ENCODE assay signal across 1 cellular context in the genomic region with DNA sequence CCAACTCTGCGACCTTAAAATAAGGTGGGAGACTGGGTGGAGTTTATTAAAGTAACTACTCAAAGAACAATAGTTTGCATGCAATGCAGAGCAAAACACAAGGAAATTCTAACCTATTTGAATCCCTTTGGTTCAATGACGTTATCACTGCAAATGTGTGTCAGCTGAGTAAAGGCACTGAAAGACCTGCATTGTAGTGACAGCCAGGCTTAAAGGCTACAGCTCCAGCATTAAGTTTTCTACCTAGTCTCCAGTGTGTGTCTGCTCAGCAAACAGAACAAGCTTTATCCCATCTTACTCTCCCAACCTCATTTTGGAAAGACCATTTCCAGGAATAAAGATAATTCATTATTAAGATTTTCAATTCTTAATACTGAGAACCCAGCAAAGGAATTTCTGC.
TF ChIP-seq lines count a peak whose summit lies in the region.

No MANE protein-coding gene starts in this region.

TF ChIP-seq in GM12878, 131 proteins besides CTCF, POLR2A, EP300 and RAD21 (continued from another document):
- TF ChIP-seq, protein P1, sequence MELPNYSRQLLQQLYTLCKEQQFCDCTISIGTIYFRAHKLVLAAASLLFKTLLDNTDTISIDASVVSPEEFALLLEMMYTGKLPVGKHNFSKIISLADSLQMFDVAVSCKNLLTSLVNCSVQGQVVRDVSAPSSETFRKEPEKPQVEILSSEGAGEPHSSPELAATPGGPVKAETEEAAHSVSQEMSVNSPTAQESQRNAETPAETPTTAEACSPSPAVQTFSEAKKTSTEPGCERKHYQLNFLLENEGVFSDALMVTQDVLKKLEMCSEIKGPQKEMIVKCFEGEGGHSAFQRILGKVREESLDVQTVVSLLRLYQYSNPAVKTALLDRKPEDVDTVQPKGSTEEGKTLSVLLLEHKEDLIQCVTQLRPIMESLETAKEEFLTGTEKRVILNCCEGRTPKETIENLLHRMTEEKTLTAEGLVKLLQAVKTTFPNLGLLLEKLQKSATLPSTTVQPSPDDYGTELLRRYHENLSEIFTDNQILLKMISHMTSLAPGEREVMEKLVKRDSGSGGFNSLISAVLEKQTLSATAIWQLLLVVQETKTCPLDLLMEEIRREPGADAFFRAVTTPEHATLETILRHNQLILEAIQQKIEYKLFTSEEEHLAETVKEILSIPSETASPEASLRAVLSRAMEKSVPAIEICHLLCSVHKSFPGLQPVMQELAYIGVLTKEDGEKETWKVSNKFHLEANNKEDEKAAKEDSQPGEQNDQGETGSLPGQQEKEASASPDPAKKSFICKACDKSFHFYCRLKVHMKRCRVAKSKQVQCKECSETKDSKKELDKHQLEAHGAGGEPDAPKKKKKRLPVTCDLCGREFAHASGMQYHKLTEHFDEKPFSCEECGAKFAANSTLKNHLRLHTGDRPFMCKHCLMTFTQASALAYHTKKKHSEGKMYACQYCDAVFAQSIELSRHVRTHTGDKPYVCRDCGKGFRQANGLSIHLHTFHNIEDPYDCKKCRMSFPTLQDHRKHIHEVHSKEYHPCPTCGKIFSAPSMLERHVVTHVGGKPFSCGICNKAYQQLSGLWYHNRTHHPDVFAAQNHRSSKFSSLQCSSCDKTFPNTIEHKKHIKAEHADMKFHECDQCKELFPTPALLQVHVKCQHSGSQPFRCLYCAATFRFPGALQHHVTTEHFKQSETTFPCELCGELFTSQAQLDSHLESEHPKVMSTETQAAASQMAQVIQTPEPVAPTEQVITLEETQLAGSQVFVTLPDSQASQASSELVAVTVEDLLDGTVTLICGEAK (IDR thresholded peaks at IDR 0.05; ENCODE audit: borderline replicate concordance): no peak
- TF ChIP-seq SP1 (IDR thresholded peaks at IDR 0.05; ENCODE audit: low read depth, low read length): no peak
- no peak for TF ChIP-seq TCF12 (IDR thresholded peaks at IDR 0.05; ENCODE audit: low read depth, low read length)
TF ChIP-seq in GM12878: peak in this region for 0.
